In the genomic region with DNA sequence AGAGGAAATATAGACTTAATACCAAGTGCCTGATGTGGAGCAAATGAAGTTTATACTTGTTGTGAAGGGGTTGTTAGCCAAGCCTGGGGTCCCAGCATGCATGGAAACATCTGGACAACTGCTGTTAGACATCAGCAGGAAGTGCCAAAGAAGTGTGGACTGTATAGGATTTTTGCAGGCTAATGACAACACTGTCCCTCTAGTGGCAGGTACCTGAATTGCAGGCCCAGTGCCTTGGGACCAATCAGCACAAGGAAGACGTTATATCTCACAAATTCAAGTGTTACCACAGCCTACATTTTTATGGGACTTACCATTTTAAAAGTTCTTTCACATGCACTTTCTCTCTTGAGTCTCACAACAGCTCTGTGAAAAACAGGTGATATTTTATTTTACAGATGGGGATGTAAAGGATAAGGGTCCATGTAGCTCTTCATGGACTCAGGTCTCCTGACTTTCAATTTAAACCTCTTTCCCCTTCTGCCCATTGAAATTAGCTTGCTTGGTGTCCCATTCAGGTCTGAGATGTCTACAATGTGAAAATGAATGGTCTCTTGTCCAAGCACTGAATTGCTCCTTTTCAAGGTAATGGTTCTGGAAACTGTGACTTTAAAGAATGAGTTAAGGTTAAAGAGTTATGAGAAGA, we compare ENCODE assay signal across 9 cellular contexts.
DNase-seq lines count a peak whose midpoint lies in the region; ATAC-seq, FAIRE-seq and TF ChIP-seq lines count a peak whose summit lies in the region.
"Had no signal": no experiment of that assay in that cellular context is flagged by ENCODE, and none has a peak within 500 bp of the region (broad histone marks: within the 10 kb centered on the region; RNA-seq: fewer than 3 reads in every experiment).

No MANE protein-coding gene starts in this region.

- H3K4me1 ChIP-seq in RWPE2 (ENCODE audit: insufficient read depth, poor library complexity, severe bottlenecking) (peaks cover 5% of the 10 kb centered on the region), right cardiac atrium (ENCODE audit: control insufficient read depth, insufficient read depth, low read length) (peaks cover 5% of the 10 kb centered on the region)

- peaks cover 5% of the 10 kb centered on the region; the same call in 1 of the 2 replicates for H3K4me1 Mint-ChIP-seq in HFFc6 (ENCODE audit: low read depth)

- no peaks in the 10 kb centered on the region for H3K36me3 ChIP-seq in RWPE2 (ENCODE audit: low read depth)

- H3K27ac Mint-ChIP-seq in HFFc6, result no peak overlapping the region
- H3K27ac Mint-ChIP-seq: T-helper 1 cell treated with Interleukin-12 subunit alpha and Interleukin-12 subunit beta and Interleukin-4 antibody, amounts not matched to agents 30 μg/mL and 1 μg/mL, for 36 hours had no signal

- H3K9me3 Mint-ChIP-seq in HFFc6, result no peaks in the 10 kb centered on the region
- H3K9me3 Mint-ChIP-seq: T-helper 1 cell treated with Interleukin-12 subunit alpha and Interleukin-12 subunit beta and Interleukin-4 antibody, amounts not matched to agents 30 μg/mL and 1 μg/mL, for 36 hours had no signal

- no peak overlapping the region for H3K4me3 ChIP-seq in RWPE2 (ENCODE audit: severe bottlenecking)
- no peak overlapping the region for H3K4me3 ChIP-seq in right cardiac atrium (ENCODE audit: low read length)

- H3K27me3 ChIP-seq in RWPE2 (ENCODE audit: insufficient read depth, poor library complexity, severe bottlenecking) (no peaks in the 10 kb centered on the region), right cardiac atrium (ENCODE audit: control insufficient read depth, insufficient read depth) (no peaks in the 10 kb centered on the region)

- DNase-seq in D721Med (ENCODE audit: insufficient read length, low spot score) (no peak), HFFc6 (peak; percentile 50), RWPE2 (ENCODE audit: low spot score) (no peak), right cardiac atrium (peak in 2 of 3 donors; percentile 30 to 55), mesenteric fat pad (ENCODE audit: low spot score) (no peak)
- DNase-seq in activated naive CD4-positive, alpha-beta T cell treated with Interleukin-2 at 50 U/mL for 16 hours, result peak; percentile 55
- peak; percentile 72 to 79 for DNase-seq in stimulated activated CD4-positive, alpha-beta T cell treated with anti-CD3 and anti-CD28 coated beads, Interleukin-2, amount 100 ng/mL, for 24 hours

- peaks cover 23% of the 10 kb centered on the region for H3K27me3 Mint-ChIP-seq in HFFc6 (ENCODE audit: insufficient read depth)

- H3K4me3 Mint-ChIP-seq in HFFc6, result no peak overlapping the region
- H3K4me3 Mint-ChIP-seq: T-helper 1 cell treated with Interleukin-12 subunit alpha and Interleukin-12 subunit beta and Interleukin-4 antibody, amounts not matched to agents 30 μg/mL and 1 μg/mL, for 36 hours had no signal

- ATAC-seq in RWPE2 (ENCODE audit: low read depth), result no peak
- peak in 1 of 2 donors; percentile 11 for ATAC-seq in right cardiac atrium
- ATAC-seq in HG03045 (IDR thresholded peaks at IDR 0.05; ENCODE audit: unreplicated experiment), result no peak

- no peak overlapping the region for H3K27ac ChIP-seq in RWPE2 (ENCODE audit: poor library complexity, severe bottlenecking)
- no peak overlapping the region for H3K27ac ChIP-seq in right cardiac atrium (ENCODE audit: low read length)

- FAIRE-seq in D721Med (lab: Jason Lieb, UNC), result no peak

- WGBS in right cardiac atrium, result 14% methylated on average over 1 of the region's 1 CpG

- no peaks in the 10 kb centered on the region for H3K36me3 Mint-ChIP-seq in HFFc6 (ENCODE audit: low read depth)

- no peaks in the 10 kb centered on the region for H3K9me3 ChIP-seq in RWPE2 (ENCODE audit: severe bottlenecking)
- H3K9me3 ChIP-seq in right cardiac atrium (ENCODE audit: control insufficient read depth, low read length), result no peaks in the 10 kb centered on the region

- peak; percentile 71 for TF ChIP-seq CTCF in D721Med (IDR thresholded peaks at IDR 0.05; ENCODE audit: insufficient read depth, missing control alignments)
- peak; percentile 99 for TF ChIP-seq CTCF in HFFc6 (IDR thresholded peaks at IDR 0.05)
- TF ChIP-seq CTCF in RWPE2 (IDR thresholded peaks at IDR 0.05; ENCODE audit: poor library complexity, severe bottlenecking), result peak; percentile 86

- intact Hi-C loops in right cardiac atrium (cut with DNase I), result loop anchor here in 2 of 4 donors (10.0 kb wide), 2 partner anchors 83 to 233 kb away; no protein-coding TSS in a partner anchor

Comparison
In these comparisons a context has a peak if more than half of its experiments do, and no peak if none do; other contexts are left out.
1. DNase-seq: peak in HFFc6 (single experiment), activated naive CD4-positive, alpha-beta T cell treated with Interleukin-2 at 50 U/mL for 16 hours (single experiment), right cardiac atrium (2 of 3) and stimulated activated CD4-positive, alpha-beta T cell treated with anti-CD3 and anti-CD28 coated beads, Interleukin-2, amount 100 ng/mL, for 24 hours (2 of 2); none in D721Med (single experiment), RWPE2 (single experiment) and mesenteric fat pad (single experiment).
2. Peak in every context shown above with its lines, with median percentiles within 50 percentile points of each other: CTCF ChIP-seq.